16 cellular contexts compared by ENCODE assay signal in the genomic region with DNA sequence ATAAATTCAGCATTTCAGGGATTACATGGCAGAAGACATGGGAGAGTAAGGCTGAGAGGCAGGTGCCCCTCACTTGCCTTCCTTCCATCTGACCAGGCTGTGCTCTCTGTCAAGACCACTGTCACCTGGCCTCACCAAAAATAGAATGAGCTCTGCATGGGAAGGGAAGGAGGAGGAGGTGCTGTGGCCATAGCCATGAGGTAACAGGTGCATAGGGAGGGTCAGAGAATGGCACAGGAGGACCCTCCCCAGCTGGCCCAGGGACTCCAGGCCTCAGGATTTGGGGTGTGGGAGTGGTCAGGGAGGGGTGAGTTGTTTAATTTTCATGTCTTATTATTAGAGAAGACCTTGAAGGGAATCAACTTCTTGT.
"Had no signal": no experiment of that assay in that cellular context is flagged by ENCODE, and none has a peak within 500 bp of the region (broad histone marks: within the 10 kb centered on the region; RNA-seq: fewer than 3 reads in every experiment).

No MANE protein-coding gene starts in this region.

- H3K4me1 ChIP-seq: gastrocnemius medialis, suprapubic skin had no signal

- H3K4me3 ChIP-seq: coronary artery, gastrocnemius medialis, suprapubic skin had no signal

- H3K9me3 ChIP-seq: gastrocnemius medialis, suprapubic skin had no signal

- H3K36me3 ChIP-seq: gastrocnemius medialis, suprapubic skin had no signal

- H3K27ac ChIP-seq: coronary artery, gastrocnemius medialis, suprapubic skin had no signal

- DNase-seq: activated CD4-positive, alpha-beta T cell treated with anti-CD3 and anti-CD28 coated beads, Interleukin-2, amount 10 ng/mL, durations not matched to agents 7 days and 5 days; activated CD8-positive, alpha-beta memory T cell treated with anti-CD3 and anti-CD28 coated beads for 24 hours; activated naive CD4-positive, alpha-beta T cell treated with anti-CD3 and anti-CD28 coated beads, Interleukin-2, amount 10 ng/mL, durations not matched to agents 7 days and 5 days; caudate nucleus; effector CD4-positive, alpha-beta T cell; gastrocnemius medialis; left ventricle myocardium superior; mesenchymal stem cell; nephron progenitor cell; stimulated activated CD4-positive, alpha-beta T cell treated with anti-CD3 and anti-CD28 coated beads, Interleukin-12 subunit alpha, Interleukin-12 subunit beta, amount 100 ng/mL, for 4 hours; stimulated activated CD4-positive, alpha-beta T cell treated with anti-CD3 and anti-CD28 coated beads, Interleukin-2, amount 100 ng/mL, for 48 hours; stimulated activated naive CD8-positive, alpha-beta T cell treated with anti-CD3 and anti-CD28 coated beads, Interleukin-15, Interleukin-2, amounts not matched to agents 100 U/mL and 50 U/mL, for 24 hours had no signal

- ATAC-seq: activated T-helper 17 cell treated with anti-CD3 and anti-CD28 coated beads, Interleukin-2, amount 50 U/mL, for 72 hours; gastrocnemius medialis; left ventricle myocardium superior; stimulated activated naive CD8-positive, alpha-beta T cell treated with anti-CD3 and anti-CD28 coated beads, Interleukin-15, Interleukin-2, amounts not matched to agents 100 U/mL and 50 U/mL, for 24 hours; WTC11 had no signal

- H3K27me3 ChIP-seq: gastrocnemius medialis, suprapubic skin had no signal
